ENCODE assay signal across 8 cellular contexts in genomic region chr12:6322969-6323339, GRCh38. TPM values are rescaled to one million over a fixed set of nuclear protein-coding genes. Genes with fewer than 3 reads are reported as not detected.
DNase-seq lines count a peak whose midpoint lies in the region; ATAC-seq and TF ChIP-seq lines count a peak whose summit lies in the region.

No MANE protein-coding gene starts in this region.

- H3K27ac Mint-ChIP-seq in brain, result peak overlapping the region in 4 of 5 experiments; percentile 78 to 92 (median 91)
- H3K27ac Mint-ChIP-seq in activated T-helper 1 cell treated with anti-CD3 and anti-CD28 coated beads, Interleukin-12 subunit alpha, Interleukin-12 subunit beta, Interleukin-2, Interleukin-4 antibody, amounts not matched to agents 30 ng/mL and 10 ng/mL and 1 ng/mL, durations not matched to agents 14 hours and 24 hours and 36 hours, result no peak overlapping the region

- H3K27me3 ChIP-seq in prostate gland (replicated peaks; ENCODE audit: insufficient read depth), result no peaks in the 10 kb centered on the region

- TF ChIP-seq CTCF in brain (conservative IDR thresholded peaks at IDR 0.05) (no peak), prostate gland (IDR thresholded peaks at IDR 0.05) (no peak)

- H3K27me3 Mint-ChIP-seq in brain, result peaks cover 2% of the 10 kb centered on the region
- H3K27me3 Mint-ChIP-seq in activated T-helper 1 cell treated with anti-CD3 and anti-CD28 coated beads, Interleukin-12 subunit alpha, Interleukin-12 subunit beta, Interleukin-2, Interleukin-4 antibody, amounts not matched to agents 30 ng/mL and 10 ng/mL and 1 ng/mL, durations not matched to agents 14 hours and 24 hours and 36 hours (ENCODE audit: insufficient read depth), result no peaks in the 10 kb centered on the region

- DNase-seq in prostate gland (ENCODE audit: low spot score) (no peak), NCI-H1417 treated with DMSO at 0.1 percent for 48 hours (lab: John Stamatoyannopoulos, UW) (no peak)
- DNase-seq in activated T-helper 1 cell treated with anti-CD3 and anti-CD28 coated beads, Interleukin-12 subunit alpha, Interleukin-12 subunit beta, Interleukin-2, Interleukin-4 antibody, amounts not matched to agents 30 ng/mL and 10 ng/mL and 1 ng/mL, durations not matched to agents 14 hours and 24 hours and 36 hours (ENCODE audit: low spot score), result no peak
- no peak for DNase-seq in stimulated activated CD4-positive, alpha-beta T cell treated with anti-CD3 and anti-CD28 coated beads, Interleukin-4, amount 100 ng/mL, for 24 hours

- H3K27ac ChIP-seq in prostate gland, result peak overlapping the region; percentile 66 to 85

- no peak overlapping the region for H3K4me3 ChIP-seq in prostate gland

- H3K9me3 Mint-ChIP-seq in brain, result no peaks in the 10 kb centered on the region
- no peaks in the 10 kb centered on the region for H3K9me3 Mint-ChIP-seq in activated T-helper 1 cell treated with anti-CD3 and anti-CD28 coated beads, Interleukin-12 subunit alpha, Interleukin-12 subunit beta, Interleukin-2, Interleukin-4 antibody, amounts not matched to agents 30 ng/mL and 10 ng/mL and 1 ng/mL, durations not matched to agents 14 hours and 24 hours and 36 hours

- H3K4me1 Mint-ChIP-seq in brain, result peaks cover 38% of the 10 kb centered on the region
- peaks cover 36% of the 10 kb centered on the region for H3K4me1 Mint-ChIP-seq in activated T-helper 1 cell treated with anti-CD3 and anti-CD28 coated beads, Interleukin-12 subunit alpha, Interleukin-12 subunit beta, Interleukin-2, Interleukin-4 antibody, amounts not matched to agents 30 ng/mL and 10 ng/mL and 1 ng/mL, durations not matched to agents 14 hours and 24 hours and 36 hours (ENCODE audit: low read depth)

- no peak for TF ChIP-seq POLR2A in prostate gland (IDR thresholded peaks at IDR 0.05)

- no peaks in the 10 kb centered on the region for H3K36me3 Mint-ChIP-seq in brain
- peaks cover 17% of the 10 kb centered on the region for H3K36me3 Mint-ChIP-seq in activated T-helper 1 cell treated with anti-CD3 and anti-CD28 coated beads, Interleukin-12 subunit alpha, Interleukin-12 subunit beta, Interleukin-2, Interleukin-4 antibody, amounts not matched to agents 30 ng/mL and 10 ng/mL and 1 ng/mL, durations not matched to agents 14 hours and 24 hours and 36 hours (ENCODE audit: low read depth)

- peak overlapping the region in 2 of 5 experiments; percentile 18 to 31 for H3K4me3 Mint-ChIP-seq in brain
- no peak overlapping the region for H3K4me3 Mint-ChIP-seq in activated T-helper 1 cell treated with anti-CD3 and anti-CD28 coated beads, Interleukin-12 subunit alpha, Interleukin-12 subunit beta, Interleukin-2, Interleukin-4 antibody, amounts not matched to agents 30 ng/mL and 10 ng/mL and 1 ng/mL, durations not matched to agents 14 hours and 24 hours and 36 hours

- H3K4me1 ChIP-seq in prostate gland (replicated peaks), result peaks cover 18% of the 10 kb centered on the region

- intact Hi-C loops in prostate gland (cut with DNase I), result no loop called here
- intact Hi-C loops in activated T-helper 1 cell treated with anti-CD3 and anti-CD28 coated beads, Interleukin-12 subunit alpha, Interleukin-12 subunit beta, Interleukin-2, Interleukin-4 antibody, amounts not matched to agents 30 ng/mL and 10 ng/mL and 1 ng/mL, durations not matched to agents 14 hours and 24 hours and 36 hours (cut with micrococcal nuclease), result loop anchor here (1.0 to 5.0 kb wide), 4 partner anchors 12 to 144 kb away; no protein-coding TSS in a partner anchor

- H3K36me3 ChIP-seq in prostate gland, result peaks cover 0 to 1% of the 10 kb centered on the region in 2 donors

- H3K9me3 ChIP-seq in prostate gland, result no peaks in the 10 kb centered on the region

- peak; percentile 37 for ATAC-seq in GM18517 (IDR thresholded peaks at IDR 0.05; ENCODE audit: unreplicated experiment)
- peak; percentile 33 for ATAC-seq in HG03108 (IDR thresholded peaks at IDR 0.05; ENCODE audit: unreplicated experiment)
- no peak for ATAC-seq in GM21515 (IDR thresholded peaks at IDR 0.05; ENCODE audit: unreplicated experiment)

- WGBS in prostate gland, result 3% methylated on average over 2 of the region's 2 CpGs

RNA-seq across cellular contexts. Expression of gene PLEKHG6, which starts 12.5 kb away (rescaled TPM):
- 2.3 TPM for polyA plus RNA-seq in brain (ENCODE audit: insufficient read depth, low read depth, low replicate concordance)
- 1 to 10 TPM; 4.6 to 6.2 TPM for total RNA-seq in prostate gland
- not detected in 2 replicates for total RNA-seq in activated T-helper 1 cell treated with anti-CD3 and anti-CD28 coated beads, Interleukin-12 subunit alpha, Interleukin-12 subunit beta, Interleukin-2, Interleukin-4 antibody, amounts not matched to agents 30 ng/mL and 10 ng/mL and 1 ng/mL, durations not matched to agents 14 hours and 24 hours and 36 hours

RNA-seq across cellular contexts. Expression of gene TNFRSF1A, which starts 18.9 kb away (rescaled TPM):
- polyA plus RNA-seq in brain (ENCODE audit: insufficient read depth, low read depth, low replicate concordance), result 24.6 TPM
- 100 to 1,000 TPM in 1 of 2 donors, 10 to 100 TPM in 1; 91.1 to 168 TPM for total RNA-seq in prostate gland
- 51.4 and 55.9 TPM in 2 replicates for total RNA-seq in activated T-helper 1 cell treated with anti-CD3 and anti-CD28 coated beads, Interleukin-12 subunit alpha, Interleukin-12 subunit beta, Interleukin-2, Interleukin-4 antibody, amounts not matched to agents 30 ng/mL and 10 ng/mL and 1 ng/mL, durations not matched to agents 14 hours and 24 hours and 36 hours

RNA-seq across cellular contexts. Expression of gene SCNN1A, which starts 52.4 kb away (rescaled TPM):
- 211 TPM for polyA plus RNA-seq in brain (ENCODE audit: insufficient read depth, low read depth, low replicate concordance)
- 100 to 1,000 TPM; 128 to 211 TPM for total RNA-seq in prostate gland
- 0.05 and 0.32 TPM in 2 replicates for total RNA-seq in activated T-helper 1 cell treated with anti-CD3 and anti-CD28 coated beads, Interleukin-12 subunit alpha, Interleukin-12 subunit beta, Interleukin-2, Interleukin-4 antibody, amounts not matched to agents 30 ng/mL and 10 ng/mL and 1 ng/mL, durations not matched to agents 14 hours and 24 hours and 36 hours

Comparison
In these comparisons a context has a peak if more than half of its experiments do, and no peak if none do; other contexts are left out.
1. RNA of gene SCNN1A, which starts 52.4 kb away (total RNA-seq): 128 to 211 TPM in prostate gland; 0.05 to 0.32 TPM in activated T-helper 1 cell treated with anti-CD3 and anti-CD28 coated beads, Interleukin-12 subunit alpha, Interleukin-12 subunit beta, Interleukin-2, Interleukin-4 antibody, amounts not matched to agents 30 ng/mL and 10 ng/mL and 1 ng/mL, durations not matched to agents 14 hours and 24 hours and 36 hours; every median in the first group is over 10 times any median in the second.